Comparison of ENCODE assay signal across 23 cellular contexts in genomic region chr19:13691569-13691968, GRCh38.
"Had no signal": no experiment of that assay in that cellular context is flagged by ENCODE, and none has a peak within 500 bp of the region (broad histone marks: within the 10 kb centered on the region; RNA-seq: fewer than 3 reads in every experiment).

No MANE protein-coding gene starts in this region.

- ATAC-seq: activated CD8-positive, alpha-beta memory T cell treated with anti-CD3 and anti-CD28 coated beads, Interleukin-2, amount 10 ng/mL, durations not matched to agents 7 days and 5 days; activated T-helper 17 cell treated with anti-CD3 and anti-CD28 coated beads, Interleukin-2, amount 50 U/mL, for 72 hours; body of pancreas; left cardiac atrium; natural killer cell treated with Interleukin-12 subunit alpha and Interleukin-12 subunit beta and Interleukin-15 and Interleukin-18, amount 100 ng/mL, for 72 hours; right lobe of liver; stimulated activated naive CD8-positive, alpha-beta T cell treated with anti-CD3 and anti-CD28 coated beads, Interleukin-15, amount 100 ng/mL, for 72 hours; T-helper 17 cell had no signal

- H3K4me1 ChIP-seq: body of pancreas, parathyroid adenoma, right lobe of liver, suprapubic skin had no signal

- DNase-seq: activated CD4-positive, alpha-beta memory T cell treated with anti-CD3 and anti-CD28 coated beads, Interleukin-2, amount 10 ng/mL, durations not matched to agents 7 days and 5 days; activated CD4-positive, alpha-beta T cell treated with anti-CD3 and anti-CD28 coated beads for 48 hours; activated CD4-positive, CD25-positive, alpha-beta regulatory T cell; activated CD8-positive, alpha-beta memory T cell treated with anti-CD3 and anti-CD28 coated beads, Interleukin-2, amount 10 ng/mL, durations not matched to agents 7 days and 5 days; activated naive CD4-positive, alpha-beta T cell; activated naive CD8-positive, alpha-beta T cell treated with anti-CD3 and anti-CD28 coated beads for 36 hours; activated T-cell treated with anti-CD3 and anti-CD28 coated beads, Interleukin-2, amount 50 U/mL, for 1 hour; amniotic stem cell; body of pancreas; effector CD8-positive, alpha-beta T cell; esophagus squamous epithelium; left cardiac atrium; right lobe of liver; small intestine; stimulated activated CD4-positive, alpha-beta T cell treated with anti-CD3 and anti-CD28 coated beads, Interleukin-4, amount 100 ng/mL, for 1 hour; stimulated activated naive CD8-positive, alpha-beta T cell treated with anti-CD3 and anti-CD28 coated beads, Interleukin-15, amount 100 ng/mL, for 72 hours; T-helper 17 cell had no signal

- H3K9me3 Mint-ChIP-seq: activated CD4-positive, alpha-beta memory T cell treated with anti-CD3 and anti-CD28 coated beads, Interleukin-2, amount 10 ng/mL, durations not matched to agents 7 days and 5 days; activated naive CD8-positive, alpha-beta T cell treated with anti-CD3 and anti-CD28 coated beads for 36 hours; activated T-helper 17 cell treated with anti-CD3 and anti-CD28 coated beads, Interleukin-2, amount 50 U/mL, for 72 hours; central memory CD8-positive, alpha-beta T cell; natural killer cell treated with Interleukin-12 subunit alpha and Interleukin-12 subunit beta and Interleukin-15 and Interleukin-18, amount 100 ng/mL, for 72 hours; stimulated activated naive CD8-positive, alpha-beta T cell treated with anti-CD3 and anti-CD28 coated beads, Interleukin-15, amount 100 ng/mL, for 72 hours; type B pancreatic cell had no signal

- H3K9me3 ChIP-seq: body of pancreas, esophagus squamous epithelium, right lobe of liver, suprapubic skin had no signal

- H3K27ac Mint-ChIP-seq: activated CD4-positive, alpha-beta memory T cell treated with anti-CD3 and anti-CD28 coated beads, Interleukin-2, amount 10 ng/mL, durations not matched to agents 7 days and 5 days; activated CD8-positive, alpha-beta memory T cell treated with anti-CD3 and anti-CD28 coated beads, Interleukin-2, amount 10 ng/mL, durations not matched to agents 7 days and 5 days; activated naive CD8-positive, alpha-beta T cell treated with anti-CD3 and anti-CD28 coated beads for 36 hours; activated T-helper 17 cell treated with anti-CD3 and anti-CD28 coated beads, Interleukin-2, amount 50 U/mL, for 72 hours; natural killer cell treated with Interleukin-12 subunit alpha and Interleukin-12 subunit beta and Interleukin-15 and Interleukin-18, amount 100 ng/mL, for 72 hours; stimulated activated naive CD8-positive, alpha-beta T cell treated with anti-CD3 and anti-CD28 coated beads, Interleukin-15, amount 100 ng/mL, for 72 hours; T-helper 17 cell; type B pancreatic cell had no signal

- H3K9ac ChIP-seq: parathyroid adenoma had no signal

- H3K36me3 ChIP-seq: esophagus squamous epithelium, right lobe of liver, suprapubic skin had no signal

- H3K27ac ChIP-seq: body of pancreas, esophagus squamous epithelium, parathyroid adenoma, right lobe of liver, suprapubic skin had no signal

- H3K27me3 Mint-ChIP-seq: activated CD8-positive, alpha-beta memory T cell treated with anti-CD3 and anti-CD28 coated beads, Interleukin-2, amount 10 ng/mL, durations not matched to agents 7 days and 5 days had no signal

- H3K4me1 Mint-ChIP-seq: activated CD4-positive, alpha-beta memory T cell treated with anti-CD3 and anti-CD28 coated beads, Interleukin-2, amount 10 ng/mL, durations not matched to agents 7 days and 5 days; activated CD8-positive, alpha-beta memory T cell treated with anti-CD3 and anti-CD28 coated beads, Interleukin-2, amount 10 ng/mL, durations not matched to agents 7 days and 5 days; activated naive CD8-positive, alpha-beta T cell treated with anti-CD3 and anti-CD28 coated beads for 36 hours; activated T-helper 17 cell treated with anti-CD3 and anti-CD28 coated beads, Interleukin-2, amount 50 U/mL, for 72 hours; central memory CD8-positive, alpha-beta T cell; stimulated activated naive CD8-positive, alpha-beta T cell treated with anti-CD3 and anti-CD28 coated beads, Interleukin-15, amount 100 ng/mL, for 72 hours; T-helper 17 cell had no signal

- H3K4me3 ChIP-seq: body of pancreas, esophagus squamous epithelium, right lobe of liver, suprapubic skin had no signal

- H3K36me3 Mint-ChIP-seq: activated CD8-positive, alpha-beta memory T cell treated with anti-CD3 and anti-CD28 coated beads, Interleukin-2, amount 10 ng/mL, durations not matched to agents 7 days and 5 days; activated naive CD8-positive, alpha-beta T cell treated with anti-CD3 and anti-CD28 coated beads for 36 hours; natural killer cell treated with Interleukin-12 subunit alpha and Interleukin-12 subunit beta and Interleukin-15 and Interleukin-18, amount 100 ng/mL, for 72 hours; type B pancreatic cell had no signal

- H3K79me2 ChIP-seq: parathyroid adenoma had no signal

- H3K4me3 Mint-ChIP-seq: activated CD4-positive, alpha-beta memory T cell treated with anti-CD3 and anti-CD28 coated beads, Interleukin-2, amount 10 ng/mL, durations not matched to agents 7 days and 5 days; activated CD8-positive, alpha-beta memory T cell treated with anti-CD3 and anti-CD28 coated beads, Interleukin-2, amount 10 ng/mL, durations not matched to agents 7 days and 5 days; activated naive CD8-positive, alpha-beta T cell treated with anti-CD3 and anti-CD28 coated beads for 36 hours; activated T-helper 17 cell treated with anti-CD3 and anti-CD28 coated beads, Interleukin-2, amount 50 U/mL, for 72 hours; central memory CD8-positive, alpha-beta T cell; natural killer cell treated with Interleukin-12 subunit alpha and Interleukin-12 subunit beta and Interleukin-15 and Interleukin-18, amount 100 ng/mL, for 72 hours; stimulated activated naive CD8-positive, alpha-beta T cell treated with anti-CD3 and anti-CD28 coated beads, Interleukin-15, amount 100 ng/mL, for 72 hours; T-helper 17 cell; type B pancreatic cell had no signal

- H3K27me3 ChIP-seq: body of pancreas, right lobe of liver had no signal

- H2AFZ ChIP-seq: parathyroid adenoma had no signal
